In the genomic region with DNA sequence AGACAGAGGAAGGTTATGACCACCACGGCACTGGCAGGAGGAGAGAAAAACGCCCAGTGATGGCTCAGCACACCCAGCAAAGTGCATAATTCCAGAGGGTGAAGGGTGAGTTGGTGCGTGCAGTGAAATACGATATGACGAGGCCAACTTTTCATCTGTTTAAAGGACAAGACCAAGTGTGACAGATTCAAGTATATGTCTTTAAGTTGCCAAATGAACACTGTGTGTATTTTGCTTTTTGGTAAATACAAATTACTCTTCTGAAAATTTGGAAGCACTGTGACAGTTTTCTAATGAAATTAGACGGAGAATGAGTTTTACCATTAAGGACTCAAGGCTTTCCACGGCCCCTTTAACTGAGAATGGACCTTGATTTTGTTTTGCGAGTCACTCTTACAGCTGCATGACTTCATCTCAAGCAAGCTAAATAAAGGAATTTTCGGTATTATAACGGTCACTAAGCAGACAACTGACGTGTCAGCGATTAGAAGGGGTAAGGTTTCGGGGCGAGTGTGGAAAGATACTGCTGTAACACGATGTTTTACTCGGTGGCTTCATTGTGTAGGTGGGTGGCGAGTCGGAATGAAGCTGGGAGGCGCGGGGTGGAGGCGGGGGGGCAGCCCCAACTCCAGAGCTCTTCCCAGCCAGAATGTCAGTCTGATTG, we compare ENCODE assay signal across 11 cellular contexts. TPM values are rescaled to one million over a fixed set of nuclear protein-coding genes. Genes with fewer than 3 reads are reported as not detected.
DNase-seq lines count a peak whose midpoint lies in the region; ATAC-seq and TF ChIP-seq lines count a peak whose summit lies in the region.
"Had no signal": no experiment of that assay in that cellular context is flagged by ENCODE, and none has a peak within 500 bp of the region (broad histone marks: within the 10 kb centered on the region; RNA-seq: fewer than 3 reads in every experiment).

No MANE protein-coding gene starts in this region.

- H3K27me3 Mint-ChIP-seq in nephron progenitor cell (ENCODE audit: low read depth, poor library complexity), result peaks cover 2% of the 10 kb centered on the region
- peaks cover 57% of the 10 kb centered on the region for H3K27me3 Mint-ChIP-seq in activated T-cell treated with anti-CD3 and anti-CD28 coated beads, Interleukin-2, amount 50 U/mL, for 24 hours

- no peaks in the 10 kb centered on the region for H3K9me3 Mint-ChIP-seq in nephron progenitor cell
- H3K9me3 Mint-ChIP-seq in activated T-cell treated with anti-CD3 and anti-CD28 coated beads, Interleukin-2, amount 50 U/mL, for 24 hours, result no peaks in the 10 kb centered on the region

- DNase-seq in Right ventricle myocardium superior (no peak), cardiac septum (ENCODE audit: low spot score) (no peak), fibroblast of peridontal ligament (ENCODE audit: extremely low read depth) (peak; percentile 89), nephron progenitor cell (no peak), NCI-H146 treated with DMSO at 0.1 percent for 48 hours (lab: John Stamatoyannopoulos, UW; ENCODE audit: unreplicated experiment) (no peak), NCI-H2196 treated with DMSO at 0.1 percent for 48 hours (lab: John Stamatoyannopoulos, UW; ENCODE audit: unreplicated experiment) (no peak)
- DNase-seq in activated T-cell treated with anti-CD3 and anti-CD28 coated beads, Interleukin-2, amount 50 U/mL, for 24 hours, result no peak
- DNase-seq: activated gamma-delta T cell, DMS153, NCI-H2171 treated with DMSO at 0.1 percent for 48 hours had no signal

- TF ChIP-seq CTCF in nephron progenitor cell (IDR thresholded peaks at IDR 0.05), result no peak

- peaks cover 58% of the 10 kb centered on the region for H3K36me3 Mint-ChIP-seq in nephron progenitor cell (ENCODE audit: low read depth)
- no peaks in the 10 kb centered on the region for H3K36me3 Mint-ChIP-seq in activated T-cell treated with anti-CD3 and anti-CD28 coated beads, Interleukin-2, amount 50 U/mL, for 24 hours (ENCODE audit: low read depth)

- intact Hi-C loops in Right ventricle myocardium superior (cut with DNase I), result no loop called here
- intact Hi-C loops in cardiac septum (cut with DNase I), result no loop called here

- H3K27ac Mint-ChIP-seq in nephron progenitor cell, result peak overlapping the region; percentile 80
- H3K27ac Mint-ChIP-seq in activated T-cell treated with anti-CD3 and anti-CD28 coated beads, Interleukin-2, amount 50 U/mL, for 24 hours, result no peak overlapping the region

- ATAC-seq in Right ventricle myocardium superior (ENCODE audit: poor library complexity), result peak; percentile 34
- ATAC-seq in GM21447 (IDR thresholded peaks at IDR 0.05; ENCODE audit: unreplicated experiment), result no peak

- H3K4me3 Mint-ChIP-seq in nephron progenitor cell, result peak overlapping the region; percentile 33
- H3K4me3 Mint-ChIP-seq in activated T-cell treated with anti-CD3 and anti-CD28 coated beads, Interleukin-2, amount 50 U/mL, for 24 hours, result no peak overlapping the region

- H3K4me1 Mint-ChIP-seq in nephron progenitor cell, result peaks cover 78% of the 10 kb centered on the region
- H3K4me1 Mint-ChIP-seq in activated T-cell treated with anti-CD3 and anti-CD28 coated beads, Interleukin-2, amount 50 U/mL, for 24 hours (ENCODE audit: low read depth), result no peaks in the 10 kb centered on the region

RNA-seq across cellular contexts. Expression of gene COL4A2, which starts 22.8 kb away (rescaled TPM):
- 91.2 TPM for total RNA-seq in Right ventricle myocardium superior
- 165 TPM for total RNA-seq in cardiac septum

RNA-seq across cellular contexts. Expression of gene COL4A1, which starts 23.0 kb away (rescaled TPM):
- total RNA-seq in Right ventricle myocardium superior (107 TPM), cardiac septum (196 TPM)
